ENCODE assay signal across 14 cellular contexts in the genomic region with DNA sequence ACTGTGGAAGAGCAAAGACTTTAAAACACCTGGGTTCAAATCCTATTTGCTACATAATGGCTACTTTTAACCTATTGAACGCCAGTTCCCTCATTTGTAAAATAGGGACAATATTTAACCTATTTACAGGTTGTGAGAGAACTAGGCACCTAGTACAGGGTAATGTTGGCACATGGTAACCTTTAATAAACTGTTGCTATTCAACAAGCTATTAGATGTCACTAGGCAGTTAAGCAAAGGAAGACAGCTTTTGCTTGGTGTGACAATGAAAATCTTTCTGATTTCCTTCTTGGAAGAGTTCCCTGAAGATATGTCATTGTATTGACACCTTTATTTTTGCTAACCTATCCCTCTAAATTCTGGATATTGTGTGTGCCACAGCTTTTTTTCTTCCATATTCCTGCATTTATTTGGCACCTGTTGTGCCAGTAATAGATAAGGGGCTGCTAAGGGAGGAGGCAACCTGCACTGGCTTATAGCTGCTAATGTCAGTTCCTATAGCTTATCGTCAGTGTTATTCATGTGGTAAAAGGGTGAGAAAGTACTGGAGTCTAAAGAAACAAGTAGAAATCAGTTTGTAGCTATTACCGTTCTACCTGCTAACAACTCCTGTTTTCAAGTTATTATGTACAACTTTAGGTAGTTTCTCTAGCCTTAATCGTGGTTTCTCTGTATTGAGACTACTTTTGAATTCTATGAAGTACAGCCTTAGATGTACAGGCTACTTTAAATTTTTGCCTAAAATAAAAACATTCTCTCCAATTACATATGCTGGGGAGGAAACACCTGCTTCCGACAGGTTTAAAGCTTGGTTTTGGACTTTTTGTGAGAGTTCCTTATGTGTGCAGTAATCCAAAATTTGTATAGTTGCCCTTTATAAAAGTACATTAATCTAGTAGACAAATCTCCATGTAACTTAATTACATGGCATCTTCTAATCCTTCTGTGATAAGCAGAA. TPM values are rescaled to one million over a fixed set of nuclear protein-coding genes. Genes with fewer than 3 reads are reported as not detected.
DNase-seq lines count a peak whose midpoint lies in the region; ATAC-seq and TF ChIP-seq lines count a peak whose summit lies in the region.
"Had no signal": no experiment of that assay in that cellular context is flagged by ENCODE, and none has a peak within 500 bp of the region (broad histone marks: within the 10 kb centered on the region; RNA-seq: fewer than 3 reads in every experiment).

No MANE protein-coding gene starts in this region.

- ATAC-seq in GM19455 (IDR thresholded peaks at IDR 0.05; ENCODE audit: unreplicated experiment), result peak; percentile 40

- DNase-seq in KBM-7 (peak; percentile 49), cardiac fibroblast (ENCODE audit: low read depth in 2 of 2) (no peak), osteocyte (ENCODE audit: extremely low spot score, unreplicated experiment) (no peak), NAMALWA (ENCODE audit: low spot score) (no peak), cerebellar nuclear complex (lab: John Stamatoyannopoulos, UW) (no peak), activated gamma-delta T cell treated with Interleukin-2 at 50 U/mL for 16 hours (no peak), GM19240 (ENCODE audit: insufficient read length, low spot score) (no peak)
- DNase-seq: activated effector memory CD4-positive, alpha-beta T cell treated with anti-CD3 and anti-CD28 coated beads, Interleukin-2, amount 50 U/mL, for 16 hours; NCI-H2029; stimulated activated CD4-positive, alpha-beta T cell treated with anti-CD3 and anti-CD28 coated beads, Interleukin-12 subunit alpha, Interleukin-12 subunit beta, amount 100 ng/mL, for 4 hours; substantia nigra had no signal

- H3K4me3 ChIP-seq in cardiac fibroblast (replicated peaks in 1 of 2; ENCODE audit: low read depth in 2 of 2, low read length in 2 of 2), result peak overlapping the region; percentile 1 to 13
- H3K4me3 ChIP-seq: lung, SK-N-MC had no signal

- peak overlapping the region; percentile 29 for H3K27ac Mint-ChIP-seq in osteocyte (ENCODE audit: unreplicated experiment)

- peaks cover 27% of the 10 kb centered on the region for H3K36me3 Mint-ChIP-seq in osteocyte (ENCODE audit: unreplicated experiment)

- in situ Hi-C loops in KBM-7 (cut with MboI; ENCODE audit: low pct_unique_long_range_greater_than_20kb, low sequenced_read_pairs), result no loop called here

- H3K9me3 Mint-ChIP-seq in osteocyte (ENCODE audit: unreplicated experiment), result no peaks in the 10 kb centered on the region

- no peak overlapping the region for H3K4me3 Mint-ChIP-seq in osteocyte (ENCODE audit: unreplicated experiment)

- no peaks in the 10 kb centered on the region for H3K27me3 Mint-ChIP-seq in osteocyte (ENCODE audit: unreplicated experiment)

- TF ChIP-seq CTCF in cardiac fibroblast (IDR thresholded peaks at IDR 0.05; ENCODE audit: low read depth, low read length), result no peak
- TF ChIP-seq CTCF in osteocyte (IDR thresholded peaks at IDR 0.05), result no peak

- peaks cover 75% of the 10 kb centered on the region for H3K4me1 Mint-ChIP-seq in osteocyte (ENCODE audit: unreplicated experiment)

RNA-seq across cellular contexts. Expression of a gene that starts 24.3 kb away (rescaled TPM):
- total RNA-seq in osteocyte, result 326 and 332 TPM in 2 replicates

RNA-seq across cellular contexts. Expression of a gene that starts 42.6 kb away (rescaled TPM):
- 8.9 and 9.1 TPM in 2 replicates for total RNA-seq in osteocyte
